Comparison of ENCODE assay signal across 21 cellular contexts in the genomic region with DNA sequence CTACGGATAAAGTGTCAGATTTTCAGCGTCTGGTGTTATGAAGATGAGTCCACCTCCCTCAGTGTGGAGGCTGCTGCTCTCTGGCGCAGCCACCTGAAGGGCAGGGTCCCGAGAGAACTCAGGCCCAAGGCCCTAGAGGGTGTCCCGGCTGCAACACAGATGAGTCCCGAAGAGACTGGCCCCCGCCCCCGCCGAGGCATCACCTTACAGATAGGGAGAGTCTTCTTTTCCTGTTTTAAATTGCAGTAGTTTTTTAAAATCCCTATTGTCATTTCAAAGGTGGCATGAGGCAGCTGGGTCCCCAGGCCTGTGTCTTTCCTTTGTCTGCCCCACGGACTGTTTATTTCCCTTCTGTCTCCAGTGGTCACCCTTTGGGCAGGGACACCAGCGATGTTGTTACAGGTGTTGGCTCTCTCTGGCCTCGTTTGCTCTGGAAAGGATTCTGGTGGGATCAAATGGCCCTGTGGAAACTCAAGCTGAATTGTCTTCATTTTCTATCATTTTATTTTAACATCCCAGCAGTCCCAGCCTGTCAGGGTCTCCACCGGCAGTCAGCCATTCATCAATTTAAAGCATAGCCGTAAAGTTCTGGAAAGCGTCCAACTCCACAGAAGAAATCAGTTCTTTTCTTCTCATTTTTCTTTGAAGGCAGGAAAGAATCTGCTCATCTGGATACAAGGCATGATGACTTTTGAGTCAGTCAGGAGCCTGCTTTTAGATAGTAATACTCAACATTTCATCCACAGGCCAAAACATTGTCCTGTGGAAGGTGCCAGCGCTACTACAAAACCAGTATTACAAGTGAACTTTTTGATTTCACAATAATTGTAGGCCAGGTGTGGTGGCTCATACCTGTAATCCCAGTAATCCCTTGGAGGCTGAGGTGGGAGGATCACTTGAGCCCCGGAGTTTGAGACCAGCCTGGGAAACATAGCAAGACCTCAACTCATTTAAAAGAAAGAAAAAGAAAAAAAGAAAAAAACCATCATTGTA.
DNase-seq lines count a peak whose midpoint lies in the region; ATAC-seq and TF ChIP-seq lines count a peak whose summit lies in the region.
"Had no signal": no experiment of that assay in that cellular context is flagged by ENCODE, and none has a peak within 500 bp of the region (broad histone marks: within the 10 kb centered on the region; RNA-seq: fewer than 3 reads in every experiment).

No MANE protein-coding gene starts in this region.

- H3K9me3 ChIP-seq in right atrium auricular region (no peaks in the 10 kb centered on the region), left ventricle myocardium inferior (replicated peaks) (no peaks in the 10 kb centered on the region), gastroesophageal sphincter (no peaks in the 10 kb centered on the region)

- TF ChIP-seq EP300 in gastroesophageal sphincter (IDR thresholded peaks at IDR 0.05): no peak

- H3K4me1 ChIP-seq in right atrium auricular region (peaks cover 0 to 8% of the 10 kb centered on the region in 2 donors), left ventricle myocardium inferior (peaks cover 18% of the 10 kb centered on the region), gastroesophageal sphincter (no peaks in the 10 kb centered on the region)

- peaks cover 3 to 10% (median 9%) of the 10 kb centered on the region in 5 experiments for H3K9me3 Mint-ChIP-seq in brain
- peaks cover 10% of the 10 kb centered on the region for H3K9me3 Mint-ChIP-seq in type B pancreatic cell
- H3K9me3 Mint-ChIP-seq: activated T-helper 17 cell treated with anti-CD3 and anti-CD28 coated beads, Interleukin-2, amount 50 U/mL, for 72 hours had no signal

- H3K4me1 Mint-ChIP-seq in brain: peaks cover 15% of the 10 kb centered on the region
- H3K4me1 Mint-ChIP-seq in type B pancreatic cell (ENCODE audit: unreplicated experiment): peaks cover 34% of the 10 kb centered on the region
- H3K4me1 Mint-ChIP-seq: activated T-helper 17 cell treated with anti-CD3 and anti-CD28 coated beads, Interleukin-2, amount 50 U/mL, for 72 hours; T-cell had no signal

- H3K27ac Mint-ChIP-seq in brain: peak overlapping the region in 3 of 5 experiments; percentile 13 to 64 (median 24)
- H3K27ac Mint-ChIP-seq in type B pancreatic cell: peak overlapping the region; percentile 86
- H3K27ac Mint-ChIP-seq: activated CD8-positive, alpha-beta memory T cell treated with anti-CD3 and anti-CD28 coated beads, Interleukin-2, amount 10 ng/mL, durations not matched to agents 7 days and 5 days; activated naive CD8-positive, alpha-beta T cell; activated T-helper 17 cell treated with anti-CD3 and anti-CD28 coated beads, Interleukin-2, amount 50 U/mL, for 72 hours; T-cell had no signal

- H3K4me3 ChIP-seq in right atrium auricular region (no peak overlapping the region), left ventricle myocardium inferior (no peak overlapping the region), gastroesophageal sphincter (no peak overlapping the region)
- H3K4me3 ChIP-seq: lung had no signal

- H3K36me3 Mint-ChIP-seq in brain (no peaks in the 10 kb centered on the region), type B pancreatic cell (no peaks in the 10 kb centered on the region)
- H3K36me3 Mint-ChIP-seq: activated CD8-positive, alpha-beta memory T cell treated with anti-CD3 and anti-CD28 coated beads, Interleukin-2, amount 10 ng/mL, durations not matched to agents 7 days and 5 days; T-cell had no signal

- no peak for TF ChIP-seq POLR2A in gastroesophageal sphincter (IDR thresholded peaks at IDR 0.05)

- H3K27ac ChIP-seq in right atrium auricular region (no peak overlapping the region), left ventricle myocardium inferior (replicated peaks) (no peak overlapping the region), gastroesophageal sphincter (no peak overlapping the region)

- ATAC-seq in HG03571 (IDR thresholded peaks at IDR 0.05; ENCODE audit: unreplicated experiment) (no peak), gastroesophageal sphincter (no peak)
- ATAC-seq: activated CD8-positive, alpha-beta memory T cell treated with anti-CD3 and anti-CD28 coated beads, Interleukin-2, amount 10 ng/mL, durations not matched to agents 7 days and 5 days; activated T-helper 17 cell treated with anti-CD3 and anti-CD28 coated beads, Interleukin-2, amount 50 U/mL, for 72 hours; T-cell had no signal

- no peaks in the 10 kb centered on the region for H3K36me3 ChIP-seq in right atrium auricular region
- no peaks in the 10 kb centered on the region for H3K36me3 ChIP-seq in left ventricle myocardium inferior
- no peaks in the 10 kb centered on the region for H3K36me3 ChIP-seq in gastroesophageal sphincter

- H3K27me3 ChIP-seq in right atrium auricular region: no peaks in the 10 kb centered on the region
- H3K27me3 ChIP-seq in left ventricle myocardium inferior (ENCODE audit: low read depth): no peaks in the 10 kb centered on the region
- no peaks in the 10 kb centered on the region for H3K27me3 ChIP-seq in gastroesophageal sphincter

- DNase-seq in right atrium auricular region (ENCODE audit: low spot score) (peak; percentile 38), left ventricle myocardium inferior (no peak), islet precursor cell (peak; percentile 52), type B pancreatic cell (ENCODE audit: extremely low spot score, unreplicated experiment) (no peak), dermis blood vessel endothelial cell (no peak)
- DNase-seq: activated CD4-positive, alpha-beta T cell treated with anti-CD3 and anti-CD28 coated beads for 48 hours; activated CD8-positive, alpha-beta memory T cell treated with anti-CD3 and anti-CD28 coated beads, Interleukin-2, amount 10 ng/mL, durations not matched to agents 7 days and 5 days; effector memory CD4-positive, alpha-beta T cell; head of caudate nucleus; KG1; NCI-H187 treated with DMSO at 0.1 percent for 48 hours; NCI-H446; Right ventricle myocardium superior; stimulated activated naive CD4-positive, alpha-beta T cell; T-cell had no signal

- TF ChIP-seq CTCF in right atrium auricular region (IDR thresholded peaks at IDR 0.05) (no peak), left ventricle myocardium inferior (IDR thresholded peaks at IDR 0.05; ENCODE audit: borderline replicate concordance) (no peak), brain (conservative IDR thresholded peaks at IDR 0.05) (no peak), type B pancreatic cell (conservative IDR thresholded peaks at IDR 0.05) (no peak), gastroesophageal sphincter (IDR thresholded peaks at IDR 0.05) (no peak)

- intact Hi-C loops in left ventricle myocardium inferior (cut with micrococcal nuclease): no loop called here

- H3K27me3 Mint-ChIP-seq in brain (peaks cover 14% of the 10 kb centered on the region), type B pancreatic cell (no peaks in the 10 kb centered on the region)

- 70 to 78% methylated on average over 6 to 9 of the region's 17 CpGs for WGBS in gastroesophageal sphincter (ENCODE audit: low coverage in 1 of 2), 2 donors

- H3K4me3 Mint-ChIP-seq in brain: no peak overlapping the region
- peak overlapping the region; percentile 40 for H3K4me3 Mint-ChIP-seq in type B pancreatic cell
- H3K4me3 Mint-ChIP-seq: activated CD8-positive, alpha-beta memory T cell treated with anti-CD3 and anti-CD28 coated beads, Interleukin-2, amount 10 ng/mL, durations not matched to agents 7 days and 5 days; activated naive CD8-positive, alpha-beta T cell; activated T-helper 17 cell treated with anti-CD3 and anti-CD28 coated beads, Interleukin-2, amount 50 U/mL, for 72 hours; T-cell had no signal

Comparison
In these comparisons a context has a peak if more than half of its experiments do, and no peak if none do; other contexts are left out.
1. DNase-seq: peak in right atrium auricular region (single experiment) and islet precursor cell (single experiment); none in left ventricle myocardium inferior (single experiment), type B pancreatic cell (single experiment) and dermis blood vessel endothelial cell (single experiment).